ENCODE assay signal across 39 cellular contexts in genomic region chr17:74317071-74317470, GRCh38. TPM values are rescaled to one million over a fixed set of nuclear protein-coding genes. Genes with fewer than 3 reads are reported as not detected.
"Had no signal": no experiment of that assay in that cellular context is flagged by ENCODE, and none has a peak within 500 bp of the region (broad histone marks: within the 10 kb centered on the region; RNA-seq: fewer than 3 reads in every experiment).

No MANE protein-coding gene starts in this region.

- H3K4me3 Mint-ChIP-seq: activated B cell treated with CpG ODN at 0.5 μM for 24 hours; activated CD4-positive, alpha-beta memory T cell treated with anti-CD3 and anti-CD28 coated beads for 36 hours; activated naive CD8-positive, alpha-beta T cell treated with anti-CD3 and anti-CD28 coated beads for 36 hours; activated T-cell treated with anti-CD3 and anti-CD28 coated beads, Interleukin-2, amount 50 U/mL, for 72 hours; activated T-helper 17 cell treated with anti-CD3 and anti-CD28 coated beads, Interleukin-2, amount 50 U/mL, for 72 hours; brain had no signal

- H3K27me3 ChIP-seq: Peyer's patch had no signal

- H3K27me3 Mint-ChIP-seq: activated CD4-positive, alpha-beta memory T cell treated with anti-CD3 and anti-CD28 coated beads for 36 hours; activated T-helper 17 cell treated with anti-CD3 and anti-CD28 coated beads, Interleukin-2, amount 50 U/mL, for 72 hours had no signal

- H3K4me1 ChIP-seq: Peyer's patch had no signal

- H3K9me3 Mint-ChIP-seq: activated B cell treated with CpG ODN at 0.5 μM for 24 hours; activated T-helper 17 cell treated with anti-CD3 and anti-CD28 coated beads, Interleukin-2, amount 50 U/mL, for 72 hours had no signal

- H3K27ac Mint-ChIP-seq: activated B cell treated with CpG ODN at 0.5 μM for 24 hours; activated CD4-positive, alpha-beta memory T cell treated with anti-CD3 and anti-CD28 coated beads for 36 hours; activated naive CD8-positive, alpha-beta T cell treated with anti-CD3 and anti-CD28 coated beads for 36 hours; activated T-cell treated with anti-CD3 and anti-CD28 coated beads, Interleukin-2, amount 50 U/mL, for 72 hours; activated T-helper 17 cell treated with anti-CD3 and anti-CD28 coated beads, Interleukin-2, amount 50 U/mL, for 72 hours; brain had no signal

- H3K27ac ChIP-seq: KMS-11, Peyer's patch, VCaP had no signal

- H3K36me3 Mint-ChIP-seq: activated CD4-positive, alpha-beta memory T cell treated with anti-CD3 and anti-CD28 coated beads for 36 hours; activated naive CD8-positive, alpha-beta T cell treated with anti-CD3 and anti-CD28 coated beads for 36 hours; brain had no signal

- H3K4me1 Mint-ChIP-seq: activated B cell treated with CpG ODN at 0.5 μM for 24 hours; activated naive CD8-positive, alpha-beta T cell treated with anti-CD3 and anti-CD28 coated beads for 36 hours; activated T-helper 17 cell treated with anti-CD3 and anti-CD28 coated beads, Interleukin-2, amount 50 U/mL, for 72 hours; brain had no signal

- H3K4me3 ChIP-seq: Peyer's patch had no signal

- ATAC-seq: activated T-cell treated with anti-CD3 and anti-CD28 coated beads, Interleukin-2, amount 50 U/mL, for 72 hours; activated T-helper 17 cell treated with anti-CD3 and anti-CD28 coated beads, Interleukin-2, amount 50 U/mL, for 72 hours; PC-3 had no signal

- H3K36me3 ChIP-seq: Peyer's patch had no signal

- DNase-seq: activated B cell treated with CpG ODN at 0.5 μM for 24 hours; activated CD4-positive, alpha-beta memory T cell treated with anti-CD3 and anti-CD28 coated beads for 36 hours; activated CD4-positive, alpha-beta T cell treated with anti-CD3 and anti-CD28 coated beads for 4 hours; activated CD4-positive, alpha-beta T cell treated with anti-CD3 and anti-CD28 coated beads, Interleukin-2, amount 50 U/mL, for 1 hour; activated CD4-positive, CD25-positive, alpha-beta regulatory T cell treated with anti-CD3 and anti-CD28 coated beads, Interleukin-2, amount 50 U/mL, for 72 hours; activated CD8-positive, alpha-beta memory T cell treated with anti-CD3 and anti-CD28 coated beads, Interleukin-2, amount 50 U/mL, for 48 hours; activated effector memory CD4-positive, alpha-beta T cell treated with anti-CD3 and anti-CD28 coated beads, Interleukin-2, amount 50 U/mL, for 16 hours; activated naive CD4-positive, alpha-beta T cell; activated naive CD4-positive, alpha-beta T cell treated with anti-CD3 and anti-CD28 coated beads, Interleukin-2, amount 50 U/mL, for 16 hours; activated naive CD8-positive, alpha-beta T cell treated with anti-CD3 and anti-CD28 coated beads for 36 hours; activated T-cell treated with anti-CD3 and anti-CD28 coated beads, Interleukin-2, amount 50 U/mL, for 72 hours; amniotic stem cell; central memory CD4-positive, alpha-beta T cell; MM.1S; MV-4-11; NCI-H1092; NCI-H146; NCI-H187; NCI-H2029 treated with DMSO at 0.1 percent for 48 hours; NCI-H2107; NCI-H2171; NCI-H510A; NCI-H526; NCI-H748 treated with DMSO at 0.1 percent for 48 hours; NK-92 treated with Interleukin-12 subunit alpha and Interleukin-12 subunit beta, amount 100 ng/mL, for 24 hours; PC-3; Peyer's patch; RPMI8226; SW 1271; T-helper 1 cell; T-helper 2 cell; T-helper 9 cell had no signal

RNA-seq across cellular contexts. Expression of gene KIF19, which starts 9.0 kb away (rescaled TPM):
- total RNA-seq: activated B cell treated with CpG ODN at 0.5 μM for 24 hours, astrocyte, bronchial epithelial cell, LHCN-M2, PC-3 had no signal

RNA-seq across cellular contexts. Expression of gene DNAI2, which starts 43.0 kb away (rescaled TPM):
- total RNA-seq: activated B cell treated with CpG ODN at 0.5 μM for 24 hours; activated naive CD8-positive, alpha-beta T cell treated with anti-CD3 and anti-CD28 coated beads for 36 hours; astrocyte; bronchial epithelial cell; LHCN-M2; PC-3; Peyer's patch had no signal

RNA-seq across cellular contexts. Expression of gene BTBD17, which starts 44.6 kb away (rescaled TPM):
- total RNA-seq: activated B cell treated with CpG ODN at 0.5 μM for 24 hours; activated CD4-positive, alpha-beta memory T cell treated with anti-CD3 and anti-CD28 coated beads for 36 hours; activated naive CD8-positive, alpha-beta T cell treated with anti-CD3 and anti-CD28 coated beads for 36 hours; activated T-cell treated with anti-CD3 and anti-CD28 coated beads, Interleukin-2, amount 50 U/mL, for 72 hours; activated T-helper 17 cell treated with anti-CD3 and anti-CD28 coated beads, Interleukin-2, amount 50 U/mL, for 72 hours; astrocyte; bronchial epithelial cell; LHCN-M2; PC-3; Peyer's patch had no signal

RNA-seq across cellular contexts. Expression of gene GPR142, which starts 50.2 kb away (rescaled TPM):
- total RNA-seq: activated B cell treated with CpG ODN at 0.5 μM for 24 hours; activated CD4-positive, alpha-beta memory T cell treated with anti-CD3 and anti-CD28 coated beads for 36 hours; activated naive CD8-positive, alpha-beta T cell treated with anti-CD3 and anti-CD28 coated beads for 36 hours; activated T-cell treated with anti-CD3 and anti-CD28 coated beads, Interleukin-2, amount 50 U/mL, for 72 hours; activated T-helper 17 cell treated with anti-CD3 and anti-CD28 coated beads, Interleukin-2, amount 50 U/mL, for 72 hours; astrocyte; bronchial epithelial cell; LHCN-M2; PC-3 had no signal
